16 cellular contexts compared by ENCODE assay signal in genomic region chr2:120829633-120830025, GRCh38.
A peak's percentile ranks its signal among the peaks of the same experiment; 100 is the strongest.
DNase-seq lines count a peak whose midpoint lies in the region; ATAC-seq and TF ChIP-seq lines count a peak whose summit lies in the region.
"Had no signal": no experiment of that assay in that cellular context is flagged by ENCODE, and none has a peak within 500 bp of the region (broad histone marks: within the 10 kb centered on the region; RNA-seq: fewer than 3 reads in every experiment).

No MANE protein-coding gene starts in this region.

- POLR2A ChIA-PET in activated CD4-positive, alpha-beta memory T cell treated with anti-CD3 and anti-CD28 coated beads for 36 hours (lab: Charles Lee) = no interaction called here
- POLR2A ChIA-PET in activated CD4-positive, alpha-beta T cell treated with anti-CD3 and anti-CD28 coated beads, Interleukin-2, amount 10 ng/mL, durations not matched to agents 7 days and 5 days (lab: Charles Lee) = no interaction called here

- H3K36me3 ChIP-seq in neuronal stem cell (replicated peaks in 1 of 2; ENCODE audit: control insufficient read depth in 2 of 2, insufficient read depth in 2 of 2, low read length in 2 of 2) (peaks cover 12 to 48% of the 10 kb centered on the region in 2 donors), upper lobe of right lung (no peaks in the 10 kb centered on the region)
- H3K36me3 ChIP-seq: BLaER1 treated with 17β-estradiol and CSF1 and Interleukin-3, amounts not matched to agents 10 nM and 100 nM had no signal

- H3K4ac ChIP-seq in neuronal stem cell (ENCODE audit: low read length) = no peak overlapping the region

- intact Hi-C loops in left ventricle myocardium superior (cut with micrococcal nuclease) (no loop called here), left cardiac atrium (cut with DNase I) (no loop called here), upper lobe of right lung (cut with DNase I) (no loop called here)
- intact Hi-C loops in activated CD4-positive, alpha-beta memory T cell treated with anti-CD3 and anti-CD28 coated beads for 36 hours (cut with micrococcal nuclease) = no loop called here

- H4K8ac ChIP-seq in neuronal stem cell (ENCODE audit: low read depth, low read length) = no peak overlapping the region

- peaks cover 4% of the 10 kb centered on the region for H3K36me3 Mint-ChIP-seq in chondrocyte (ENCODE audit: low read depth)
- no peaks in the 10 kb centered on the region for H3K36me3 Mint-ChIP-seq in activated CD4-positive, alpha-beta memory T cell treated with anti-CD3 and anti-CD28 coated beads for 36 hours
- H3K36me3 Mint-ChIP-seq in activated CD4-positive, alpha-beta T cell treated with anti-CD3 and anti-CD28 coated beads, Interleukin-2, amount 10 ng/mL, durations not matched to agents 7 days and 5 days (ENCODE audit: low read depth) = no peaks in the 10 kb centered on the region
- H3K36me3 Mint-ChIP-seq: CD4-positive, CD25-positive, alpha-beta regulatory T cell had no signal

- H3K79me1 ChIP-seq in neuronal stem cell (ENCODE audit: low read depth, low read length) = peaks cover 23% of the 10 kb centered on the region

- peaks cover 0 to 5% of the 10 kb centered on the region in 2 donors for H3K9me3 ChIP-seq in neuronal stem cell (replicated peaks in 1 of 2; ENCODE audit: control insufficient read depth in 2 of 2, insufficient read depth in 1 of 2, low read depth in 1 of 2, low read length in 2 of 2)
- H3K9me3 ChIP-seq in upper lobe of right lung = no peaks in the 10 kb centered on the region
- H3K9me3 ChIP-seq: BLaER1 treated with 17β-estradiol and CSF1 and Interleukin-3, amounts not matched to agents 10 nM and 100 nM had no signal

- no peak overlapping the region for H3K14ac ChIP-seq in neuronal stem cell (ENCODE audit: low read length)

- H4K91ac ChIP-seq in neuronal stem cell (ENCODE audit: low read depth, low read length, poor library complexity) = no peak overlapping the region

- H3K4me1 ChIP-seq in neuronal stem cell (ENCODE audit: control insufficient read depth in 2 of 2, insufficient read depth in 1 of 2, low read depth in 1 of 2, low read length in 2 of 2) (peaks cover 3 to 33% of the 10 kb centered on the region in 2 donors), upper lobe of right lung (peaks cover 5% of the 10 kb centered on the region)

- CTCF ChIA-PET in activated CD4-positive, alpha-beta memory T cell treated with anti-CD3 and anti-CD28 coated beads for 36 hours (lab: Charles Lee) = no interaction called here
- CTCF ChIA-PET in activated CD4-positive, alpha-beta T cell treated with anti-CD3 and anti-CD28 coated beads, Interleukin-2, amount 10 ng/mL, durations not matched to agents 7 days and 5 days (lab: Charles Lee) = no interaction called here

- ATAC-seq in left ventricle myocardium superior (no peak), left cardiac atrium (no peak), upper lobe of right lung (no peak)

- H2BK12ac ChIP-seq in neuronal stem cell (ENCODE audit: low read length) = no peak overlapping the region

- H2BK120ac ChIP-seq in neuronal stem cell (ENCODE audit: low read depth, low read length) = no peak overlapping the region

- H3K27ac ChIP-seq in neuronal stem cell (replicated peaks; ENCODE audit: low read length) (no peak overlapping the region), upper lobe of right lung (no peak overlapping the region)
- H3K27ac ChIP-seq: BLaER1 treated with 17β-estradiol and CSF1 and Interleukin-3, amounts not matched to agents 10 nM and 100 nM; GM23248 had no signal

- no peak overlapping the region for H2AFZ ChIP-seq in neuronal stem cell (ENCODE audit: low read length)
- H2AFZ ChIP-seq: GM23248 had no signal

- H2BK5ac ChIP-seq in neuronal stem cell (ENCODE audit: low read length) = no peak overlapping the region

- no peak overlapping the region for H3K27ac Mint-ChIP-seq in chondrocyte (ENCODE audit: unreplicated experiment)
- no peak overlapping the region for H3K27ac Mint-ChIP-seq in activated CD4-positive, alpha-beta memory T cell treated with anti-CD3 and anti-CD28 coated beads for 36 hours
- H3K27ac Mint-ChIP-seq in activated CD4-positive, alpha-beta T cell treated with anti-CD3 and anti-CD28 coated beads, Interleukin-2, amount 10 ng/mL, durations not matched to agents 7 days and 5 days = no peak overlapping the region
- H3K27ac Mint-ChIP-seq: CD4-positive, CD25-positive, alpha-beta regulatory T cell had no signal

- no peak overlapping the region for H2BK15ac ChIP-seq in neuronal stem cell (ENCODE audit: low read length)

- WGBS in neuronal stem cell (ENCODE audit: extremely low coverage in 2 of 2, insufficient read length in 2 of 2, insufficient replicate concordance in 1 of 2), 2 donors = no CpG with 5 or more reads among the region's 6 CpGs

- H3K27me3 Mint-ChIP-seq in chondrocyte (ENCODE audit: low read depth) = no peaks in the 10 kb centered on the region
- H3K27me3 Mint-ChIP-seq in activated CD4-positive, alpha-beta memory T cell treated with anti-CD3 and anti-CD28 coated beads for 36 hours = peaks cover 3% of the 10 kb centered on the region
- no peaks in the 10 kb centered on the region for H3K27me3 Mint-ChIP-seq in activated CD4-positive, alpha-beta T cell treated with anti-CD3 and anti-CD28 coated beads, Interleukin-2, amount 10 ng/mL, durations not matched to agents 7 days and 5 days
- H3K27me3 Mint-ChIP-seq: CD4-positive, CD25-positive, alpha-beta regulatory T cell had no signal

- no peak for TF ChIP-seq CTCF in chondrocyte (IDR thresholded peaks at IDR 0.05)
- TF ChIP-seq CTCF in upper lobe of right lung (IDR thresholded peaks at IDR 0.05) = no peak

- H3K23ac ChIP-seq in neuronal stem cell (ENCODE audit: low read depth, low read length, poor library complexity) = peak overlapping the region; percentile 18

- peaks cover 28% of the 10 kb centered on the region for H3K4me1 Mint-ChIP-seq in chondrocyte (ENCODE audit: low read depth)
- H3K4me1 Mint-ChIP-seq in activated CD4-positive, alpha-beta memory T cell treated with anti-CD3 and anti-CD28 coated beads for 36 hours (ENCODE audit: low read depth) = no peaks in the 10 kb centered on the region
- H3K4me1 Mint-ChIP-seq in activated CD4-positive, alpha-beta T cell treated with anti-CD3 and anti-CD28 coated beads, Interleukin-2, amount 10 ng/mL, durations not matched to agents 7 days and 5 days = no peaks in the 10 kb centered on the region
- H3K4me1 Mint-ChIP-seq: CD4-positive, CD25-positive, alpha-beta regulatory T cell had no signal

- H3K4me3 Mint-ChIP-seq in chondrocyte (ENCODE audit: unreplicated experiment) = no peak overlapping the region
- H3K4me3 Mint-ChIP-seq in activated CD4-positive, alpha-beta memory T cell treated with anti-CD3 and anti-CD28 coated beads for 36 hours = no peak overlapping the region
- H3K4me3 Mint-ChIP-seq in activated CD4-positive, alpha-beta T cell treated with anti-CD3 and anti-CD28 coated beads, Interleukin-2, amount 10 ng/mL, durations not matched to agents 7 days and 5 days = no peak overlapping the region
- H3K4me3 Mint-ChIP-seq: CD4-positive, CD25-positive, alpha-beta regulatory T cell had no signal

- DNase-seq in left ventricle myocardium superior (peak; percentile 17), left cardiac atrium (no peak), chondrocyte (ENCODE audit: low spot score) (peak; percentile 72), neuronal stem cell (ENCODE audit: low spot score) (no peak), upper lobe of right lung (peak; percentile 44), kidney tubule cell (ENCODE audit: low spot score) (no peak)
- DNase-seq in activated CD4-positive, alpha-beta memory T cell treated with anti-CD3 and anti-CD28 coated beads for 36 hours = no peak
- no peak for DNase-seq in activated CD4-positive, alpha-beta T cell treated with anti-CD3 and anti-CD28 coated beads, Interleukin-2, amount 10 ng/mL, durations not matched to agents 7 days and 5 days
- DNase-seq: 8988T; ACHN; CD4-positive, CD25-positive, alpha-beta regulatory T cell; DMS53; GF-D8; GM23248; H7 had no signal

- no peaks in the 10 kb centered on the region for H3K27me3 ChIP-seq in neuronal stem cell (ENCODE audit: control insufficient read depth in 3 of 3, insufficient read depth in 3 of 3, low read depth in 1 of 3, low read length in 3 of 3)
- H3K27me3 ChIP-seq in upper lobe of right lung = no peaks in the 10 kb centered on the region
- H3K27me3 ChIP-seq: BLaER1 treated with 17β-estradiol and CSF1 and Interleukin-3, amounts not matched to agents 10 nM and 100 nM had no signal

- peak overlapping the region; percentile 60 for H3K9ac ChIP-seq in neuronal stem cell (ENCODE audit: low read depth, low read length, poor library complexity)
- H3K9ac ChIP-seq: BLaER1 treated with 17β-estradiol and CSF1 and Interleukin-3, amounts not matched to agents 10 nM and 100 nM; GM23248 had no signal

- no peaks in the 10 kb centered on the region for H3K9me3 Mint-ChIP-seq in chondrocyte (ENCODE audit: low read depth)
- H3K9me3 Mint-ChIP-seq in activated CD4-positive, alpha-beta memory T cell treated with anti-CD3 and anti-CD28 coated beads for 36 hours = no peaks in the 10 kb centered on the region
- H3K9me3 Mint-ChIP-seq in activated CD4-positive, alpha-beta T cell treated with anti-CD3 and anti-CD28 coated beads, Interleukin-2, amount 10 ng/mL, durations not matched to agents 7 days and 5 days = no peaks in the 10 kb centered on the region

- no peak overlapping the region for H2AK5ac ChIP-seq in neuronal stem cell (ENCODE audit: low read depth, low read length)

- H3K18ac ChIP-seq in neuronal stem cell (ENCODE audit: low read length) = peak overlapping the region; percentile 68

- H3K4me2 ChIP-seq in neuronal stem cell (ENCODE audit: insufficient read depth, low read length, poor library complexity, severe bottlenecking) = no peak overlapping the region

- H3K4me3 ChIP-seq in neuronal stem cell (ENCODE audit: low read length in 2 of 2) (no peak overlapping the region), upper lobe of right lung (no peak overlapping the region)
- H3K4me3 ChIP-seq: BLaER1 treated with 17β-estradiol and CSF1 and Interleukin-3, amounts not matched to agents 10 nM and 100 nM; GM23248 had no signal

Comparison
In these comparisons a context has a peak if more than half of its experiments do, and no peak if none do; other contexts are left out.
1. DNase-seq: peak in left ventricle myocardium superior (single experiment), chondrocyte (single experiment) and upper lobe of right lung (single experiment); none in left cardiac atrium (single experiment), neuronal stem cell (single experiment), activated CD4-positive, alpha-beta memory T cell treated with anti-CD3 and anti-CD28 coated beads for 36 hours (single experiment), activated CD4-positive, alpha-beta T cell treated with anti-CD3 and anti-CD28 coated beads, Interleukin-2, amount 10 ng/mL, durations not matched to agents 7 days and 5 days (single experiment) and kidney tubule cell (single experiment).